Comparison of ENCODE assay signal across 8 cellular contexts in the genomic region with DNA sequence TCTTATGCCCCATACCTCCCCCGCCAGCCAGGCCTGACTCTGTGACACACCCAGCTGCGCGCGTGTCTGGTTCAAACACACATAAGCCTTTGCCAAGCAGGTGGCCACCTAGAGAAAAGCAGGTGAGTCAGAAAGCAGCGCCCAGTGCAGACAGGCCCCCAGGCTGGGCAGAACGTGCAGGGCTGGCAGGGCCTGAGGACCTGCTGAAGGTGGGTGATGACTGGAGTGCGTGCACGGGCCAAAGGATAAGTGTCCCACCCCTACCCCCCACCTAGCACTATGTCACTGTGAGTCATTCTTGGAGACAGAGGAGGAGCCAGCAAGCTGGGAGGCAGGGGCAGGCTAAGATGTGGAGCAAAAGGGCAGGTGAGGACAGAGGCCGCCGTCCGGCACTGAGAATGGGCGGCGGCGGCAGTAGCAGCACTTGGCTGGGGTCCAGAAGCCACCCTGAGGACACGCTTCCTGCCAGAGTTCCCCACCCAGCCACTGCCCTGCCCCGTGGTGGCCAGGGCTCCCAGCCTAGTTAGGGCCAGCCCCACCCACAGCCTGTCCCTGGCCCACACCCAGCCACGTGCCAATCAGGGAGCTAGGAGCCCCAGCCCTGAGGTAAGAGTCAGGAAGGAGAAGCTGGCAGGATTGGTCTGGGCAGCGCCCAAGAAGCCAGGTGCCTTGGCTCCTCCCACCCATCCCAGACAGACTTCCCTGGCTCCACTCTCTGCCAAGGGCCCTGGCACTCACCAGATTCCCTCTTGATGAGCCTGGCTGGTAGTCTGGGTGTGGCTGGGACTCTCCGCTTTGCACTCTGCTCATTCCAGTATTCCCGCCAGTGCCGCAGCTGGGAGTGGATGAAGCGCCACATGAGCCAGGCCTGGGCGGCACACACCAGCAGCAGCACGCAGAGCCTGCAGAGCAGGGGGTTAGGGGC.
DNase-seq lines count a peak whose midpoint lies in the region; ATAC-seq lines count a peak whose summit lies in the region.

No MANE protein-coding gene starts in this region.

- H3K27me3 ChIP-seq in duodenal mucosa (ENCODE audit: control insufficient read depth in 1 of 2, insufficient read depth in 2 of 2, low read length in 2 of 2): no peaks in the 10 kb centered on the region

- peak overlapping the region; percentile 48 to 71 for H3K9ac ChIP-seq in duodenal mucosa (ENCODE audit: low read depth in 1 of 2, low read length in 2 of 2)

- H3K4me3 ChIP-seq in duodenal mucosa (ENCODE audit: low read depth in 1 of 2, low read length in 2 of 2): peak overlapping the region; percentile 19 to 37

- peaks cover 22 to 53% of the 10 kb centered on the region in 2 donors for H3K36me3 ChIP-seq in duodenal mucosa (ENCODE audit: control insufficient read depth in 1 of 2, insufficient read depth in 2 of 2, low read length in 2 of 2)

- ATAC-seq in HG03135 (IDR thresholded peaks at IDR 0.05; ENCODE audit: unreplicated experiment): no peak
- no peak for ATAC-seq in GM19351 (IDR thresholded peaks at IDR 0.05; ENCODE audit: unreplicated experiment)

- H3K4me1 ChIP-seq in duodenal mucosa (ENCODE audit: control insufficient read depth in 1 of 2, insufficient read depth in 2 of 2, low read length in 2 of 2): peaks cover 31% of the 10 kb centered on the region in 2 donors

- H3K9me3 ChIP-seq in duodenal mucosa (ENCODE audit: control insufficient read depth in 1 of 2, low read length in 2 of 2): no peaks in the 10 kb centered on the region

- DNase-seq in H4 (ENCODE audit: low spot score) (peak; percentile 99), NCI-H774 (lab: John Stamatoyannopoulos, UW) (peak; percentile 97), myocyte (ENCODE audit: low read depth) (peak; percentile 99), RKO (ENCODE audit: low spot score) (no peak), OCI-M2 (lab: John Stamatoyannopoulos, UW; ENCODE audit: unreplicated experiment) (no peak)

- H3K27ac ChIP-seq in duodenal mucosa (ENCODE audit: low read depth, low read length): peak overlapping the region; percentile 78

Comparison
In these comparisons a context has a peak if more than half of its experiments do, and no peak if none do; other contexts are left out.
1. DNase-seq: peak in H4 (single experiment), NCI-H774 (single experiment) and myocyte (single experiment); none in RKO (single experiment) and OCI-M2 (single experiment).